In genomic region chr3:64176461-64176996, GRCh38 we compare ENCODE assay signal across 16 cellular contexts. TPM values are rescaled to one million over a fixed set of nuclear protein-coding genes. Genes with fewer than 3 reads are reported as not detected.
DNase-seq lines count a peak whose midpoint lies in the region; ATAC-seq, FAIRE-seq and TF ChIP-seq lines count a peak whose summit lies in the region.
"Had no signal": no experiment of that assay in that cellular context is flagged by ENCODE, and none has a peak within 500 bp of the region (broad histone marks: within the 10 kb centered on the region; RNA-seq: fewer than 3 reads in every experiment).

No MANE protein-coding gene starts in this region.

- peaks cover 27% of the 10 kb centered on the region for H3K4me1 ChIP-seq in keratinocyte (ENCODE audit: control insufficient read depth, extremely low read depth, insufficient read depth, low read length)

- H3K79me2 ChIP-seq in keratinocyte (ENCODE audit: control insufficient read depth, insufficient read depth, low read length) = no peaks in the 10 kb centered on the region

- no peak overlapping the region for H2AFZ ChIP-seq in keratinocyte (ENCODE audit: control insufficient read depth, low read length)

- CTCF ChIA-PET in RWPE1 (lab: Yijun Ruan, JAX) = no interaction called here

- no peak overlapping the region for H3K4me3 ChIP-seq in keratinocyte (ENCODE audit: control insufficient read depth in 2 of 3, extremely low read depth in 1 of 3, insufficient read depth in 2 of 3, low read depth in 1 of 3, low read length in 3 of 3)
- H3K4me3 ChIP-seq: left ventricle myocardium inferior, right lobe of liver had no signal

- no peaks in the 10 kb centered on the region for H4K20me1 ChIP-seq in keratinocyte (ENCODE audit: control insufficient read depth, extremely low read depth, insufficient read depth, low read length)

- peak overlapping the region; percentile 49 for H3K4me2 ChIP-seq in keratinocyte (ENCODE audit: control insufficient read depth, extremely low read depth, insufficient read depth, low read depth, low read length)

- H3K27ac ChIP-seq in RWPE1 = peak overlapping the region; percentile 80
- H3K27ac ChIP-seq in keratinocyte (ENCODE audit: control insufficient read depth, insufficient read depth, low read length) = peak overlapping the region; percentile 58
- H3K27ac ChIP-seq: left ventricle myocardium inferior, right lobe of liver had no signal

- H3K9me3 ChIP-seq in keratinocyte (ENCODE audit: control insufficient read depth, low read depth, low read length) = no peaks in the 10 kb centered on the region
- H3K9me3 ChIP-seq: left ventricle myocardium inferior had no signal

- H3K27me3 ChIP-seq in keratinocyte (ENCODE audit: control insufficient read depth, extremely low read depth, insufficient read depth, low read length) = no peaks in the 10 kb centered on the region
- H3K27me3 ChIP-seq: right lobe of liver had no signal

- no peaks in the 10 kb centered on the region for H3K9me1 ChIP-seq in keratinocyte (ENCODE audit: control insufficient read depth, extremely low read depth, insufficient read depth, low read length)

- dilution Hi-C loops in keratinocyte (cut with MboI; ENCODE audit: extremely low pct_ligation_motif_present, low sequenced_read_pairs) = no loop called here

- TF ChIP-seq CTCF in RWPE1 (conservative IDR thresholded peaks at IDR 0.05; ENCODE audit: low read depth) (no peak), keratinocyte (optimal IDR thresholded peaks at IDR 0.05 in 1 of 3, IDR thresholded peaks at IDR 0.05 in 1 of 3, conservative IDR thresholded peaks at IDR 0.05 in 1 of 3; ENCODE audit: extremely low read depth in 1 of 3, insufficient read depth in 2 of 3, low read length in 3 of 3) (no peak)

- peak; percentile 28 for DNase-seq in RWPE1 (ENCODE audit: low spot score)
- no peak for DNase-seq in keratinocyte (ENCODE audit: low read depth, low spot score)
- DNase-seq in Kasumi-1 (lab: John Stamatoyannopoulos, UW) = no peak
- DNase-seq in GOT3 (lab: John Stamatoyannopoulos, UW) = no peak
- DNase-seq in midbrain (lab: John Stamatoyannopoulos, UW) = no peak
- DNase-seq: activated naive CD4-positive, alpha-beta T cell; DMS79 treated with DMSO at 0.1 percent for 48 hours; endodermal cell; left ventricle myocardium inferior; NCI-H1092 treated with DMSO at 0.1 percent for 48 hours; NCI-H446 treated with DMSO at 0.1 percent for 48 hours; right lobe of liver; stimulated activated naive CD8-positive, alpha-beta T cell treated with anti-CD3 and anti-CD28 coated beads, Interleukin-15, amount 100 ng/mL, for 72 hours had no signal

- peak; percentile 86 for FAIRE-seq in keratinocyte (lab: Jason Lieb, UNC)

- POLR2A ChIA-PET in RWPE1 (lab: Yijun Ruan, JAX; ENCODE audit: low non-redundant PET) = no interaction called here

- peak overlapping the region; percentile 36 for H3K9ac ChIP-seq in keratinocyte (ENCODE audit: control insufficient read depth, extremely low read depth, insufficient read depth, low read length)

- peak; percentile 65 for ATAC-seq in GM18519 (IDR thresholded peaks at IDR 0.05; ENCODE audit: low FRiP score, unreplicated experiment)
- peak; percentile 70 for ATAC-seq in HG02852 (IDR thresholded peaks at IDR 0.05; ENCODE audit: unreplicated experiment)
- ATAC-seq in HG02571 (IDR thresholded peaks at IDR 0.05; ENCODE audit: unreplicated experiment) = no peak
- ATAC-seq: right lobe of liver; stimulated activated naive CD8-positive, alpha-beta T cell treated with anti-CD3 and anti-CD28 coated beads, Interleukin-15, amount 100 ng/mL, for 72 hours had no signal

- no peaks in the 10 kb centered on the region for H3K36me3 ChIP-seq in keratinocyte (ENCODE audit: control insufficient read depth in 2 of 2, extremely low read depth in 1 of 2, insufficient read depth in 2 of 2, low read length in 2 of 2)
- H3K36me3 ChIP-seq: left ventricle myocardium inferior, right lobe of liver had no signal

RNA-seq across cellular contexts. Expression of gene PRICKLE2, which starts 48.7 kb away (rescaled TPM):
- polyA plus RNA-seq in keratinocyte = 7.0 to 8.6 TPM (median 7.8 TPM) in 3 replicates
- polyA plus RNA-seq in keratinocyte (2011; ENCODE audit: low read depth) = 2.0 TPM
- 3.8 and 5.4 TPM in 2 replicates for polyA plus RNA-seq in keratinocyte (2011; cell fraction: cytosol; rRNA removed)
- polyA plus RNA-seq in keratinocyte (2011; cell fraction: nucleus; rRNA removed) = 22.1 TPM in 2 replicates
- 3.3 and 6.6 TPM in 2 replicates for polyA plus RNA-seq in keratinocyte (2012; ENCODE audit: low replicate concordance)
- polyA minus RNA-seq in keratinocyte = 28.6 to 39.7 TPM (median 30.5 TPM) in 3 replicates
- 16.1 TPM for polyA minus RNA-seq in keratinocyte (2011; cell fraction: cytosol; rRNA and poly(A)+ RNA removed)
- polyA minus RNA-seq in keratinocyte (2011; cell fraction: nucleus; rRNA and poly(A)+ RNA removed) = 35.8 and 69.4 TPM in 2 replicates
